8 cellular contexts compared by ENCODE assay signal in the genomic region with DNA sequence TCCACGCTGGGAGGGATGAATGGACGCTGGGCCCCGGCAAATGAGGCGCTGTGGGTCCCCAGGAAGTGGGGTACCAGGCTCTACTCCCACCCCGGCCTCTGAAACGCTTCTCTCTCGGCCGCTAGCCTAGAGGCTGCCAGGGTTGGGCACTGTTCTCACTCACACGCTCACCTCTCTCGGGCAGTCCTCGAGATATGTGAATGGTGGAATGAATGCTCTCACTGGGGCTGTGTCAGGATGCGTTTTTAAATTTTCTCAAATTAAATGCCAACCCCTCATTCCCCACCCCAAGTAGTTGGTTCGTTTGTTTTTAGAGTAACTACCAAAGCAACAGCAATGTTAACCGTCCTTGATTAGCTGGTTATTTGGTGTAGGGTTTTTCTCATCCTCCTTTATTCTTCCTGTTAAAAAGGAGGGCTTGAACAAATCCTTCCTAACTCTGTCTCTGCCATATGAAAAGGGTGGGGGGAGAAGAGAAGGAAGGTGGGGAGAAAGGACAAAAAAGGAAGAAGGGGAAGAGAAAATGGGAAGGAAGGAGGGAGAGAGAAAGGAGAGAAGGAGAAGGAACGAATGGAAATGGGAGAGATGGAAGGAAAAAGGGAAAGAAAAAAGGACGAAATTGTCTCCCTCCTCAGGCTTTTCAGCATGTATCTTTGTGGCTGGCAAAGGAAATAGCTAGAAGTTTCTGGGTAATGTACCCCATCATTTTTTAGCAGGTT. TPM values are rescaled to one million over a fixed set of nuclear protein-coding genes. Genes with fewer than 3 reads are reported as not detected.
DNase-seq lines count a peak whose midpoint lies in the region; ATAC-seq and TF ChIP-seq lines count a peak whose summit lies in the region.

No MANE protein-coding gene starts in this region.

- CTCF ChIA-PET in Panc1 (lab: Charles Lee): no interaction called here

- H3K4me1 ChIP-seq in Panc1 (ENCODE audit: control insufficient read depth, insufficient read depth, low read length): peaks cover under 1% of the 10 kb centered on the region
- peaks cover 0 to 84% (median 7%) of the 10 kb centered on the region in 3 donors for H3K4me1 ChIP-seq in gastroesophageal sphincter
- H3K4me1 ChIP-seq in spleen: peaks cover 8 to 98% (median 60%) of the 10 kb centered on the region in 6 donors

- no peak for TF ChIP-seq CTCF in AG10803 (conservative IDR thresholded peaks at IDR 0.05; ENCODE audit: low read length)
- TF ChIP-seq CTCF in Panc1 (IDR thresholded peaks at IDR 0.05): no peak
- TF ChIP-seq CTCF in gastroesophageal sphincter (IDR thresholded peaks at IDR 0.05): no peak
- TF ChIP-seq CTCF in spleen (IDR thresholded peaks at IDR 0.05 in 8 of 11, conservative IDR thresholded peaks at IDR 0.05 in 3 of 11): no peak

- no peak overlapping the region for H3K27ac ChIP-seq in Panc1 (ENCODE audit: low read length)
- H3K27ac ChIP-seq in gastroesophageal sphincter: peak overlapping the region in 3 of 4 donors; percentile 82 to 85 (median 82)
- H3K27ac ChIP-seq in spleen: peak overlapping the region; percentile 57 to 93 (median 90)

- POLR2A ChIA-PET in Panc1 (lab: Charles Lee): interaction anchor here (0.6 to 0.7 kb wide), 3 partner anchors 17 to 499 kb away, joined by 3 to 4 read pairs (median 3); no protein-coding TSS in a partner anchor

- in situ Hi-C loops in Panc1 (cut with HindIII; ENCODE audit: low pct_unique_long_range_greater_than_20kb, low sequenced_read_pairs): no loop called here

- no TSS peak for BruUV-seq in Panc1 (replicated peaks; lab: Mats Ljungman, UMichigan)

- H3K4me3 ChIP-seq in AG10803 (ENCODE audit: low read length) (peak overlapping the region; percentile 93), Panc1 (ENCODE audit: low read depth in 2 of 2, low read length in 2 of 2) (peak overlapping the region; percentile 38 to 45; a peak in 2 of 4 replicates), gastroesophageal sphincter (peak overlapping the region; percentile 29 to 64), spleen (peak overlapping the region; percentile 52 to 75 (median 62))

- no peak for TF ChIP-seq EP300 in gastroesophageal sphincter (IDR thresholded peaks at IDR 0.05)

- intact Hi-C loops in Panc1 (cut with micrococcal nuclease; ENCODE audit: unreplicated experiment): no loop called here
- intact Hi-C loops in spleen (cut with DNase I; ENCODE audit: low total_unique reads): no loop called here

- TF ChIP-seq POLR2A in gastroesophageal sphincter (IDR thresholded peaks at IDR 0.05): no peak
- no peak for TF ChIP-seq POLR2A in spleen (IDR thresholded peaks at IDR 0.05)

- H3K36me3 ChIP-seq in Panc1 (ENCODE audit: control insufficient read depth, insufficient read depth, low read length) (no peaks in the 10 kb centered on the region), gastroesophageal sphincter (no peaks in the 10 kb centered on the region), spleen (peaks cover 0 to 4% (median 2%) of the 10 kb centered on the region in 6 donors)

- H3K9me3 ChIP-seq in Panc1 (ENCODE audit: control insufficient read depth, insufficient read depth, low read depth, low read length): no peaks in the 10 kb centered on the region
- no peaks in the 10 kb centered on the region for H3K9me3 ChIP-seq in gastroesophageal sphincter
- H3K9me3 ChIP-seq in spleen: no peaks in the 10 kb centered on the region

- 17 to 20% methylated on average over 6 to 8 of the region's 16 CpGs for WGBS in gastroesophageal sphincter (ENCODE audit: low coverage in 1 of 2), 2 donors
- WGBS in spleen, 5 donors: 12 to 16% (median 13%) methylated on average over 13 to 16 of the region's 16 CpGs

- peaks cover 48% of the 10 kb centered on the region for H3K27me3 ChIP-seq in Panc1 (ENCODE audit: control insufficient read depth, insufficient read depth, low read length)
- peaks cover 99% of the 10 kb centered on the region for H3K27me3 ChIP-seq in gastroesophageal sphincter
- H3K27me3 ChIP-seq in spleen (replicated peaks in 1 of 7): peaks cover 0 to 98% (median 49%) of the 10 kb centered on the region in 7 donors

- ATAC-seq in GM21381 (IDR thresholded peaks at IDR 0.05; ENCODE audit: unreplicated experiment) (peak; percentile 7), Panc1 (no peak), gastroesophageal sphincter (no peak)

- DNase-seq in AG10803 (ENCODE audit: low read depth): peak; percentile 18
- no peak for DNase-seq in Panc1 (ENCODE audit: low read depth, low spot score)
- DNase-seq in spleen: no peak
- DNase-seq in hepatic stellate cell (ENCODE audit: low spot score): no peak
- DNase-seq in activated gamma-delta T cell (lab: John Stamatoyannopoulos, UW): no peak
- DNase-seq in 8988T: no peak

RNA-seq across cellular contexts. Expression of gene EBF1, which starts 1.4 kb away (rescaled TPM):
- total RNA-seq in Panc1 (2021; ENCODE audit: unreplicated experiment): not detected
- polyA plus RNA-seq in Panc1 (2012; ENCODE audit: insufficient read length): not detected
- total RNA-seq in gastroesophageal sphincter: 10 to 100 TPM; 16.8 to 28.5 (median 24.3) TPM
- 10 to 100 TPM; 19.6 to 56.2 (median 34.8) TPM for total RNA-seq in spleen
- 1 to 10 TPM; 6.8 to 8.8 (median 7.9) TPM for polyA plus RNA-seq in spleen

Comparison
In these comparisons a context has a peak if more than half of its experiments do, and no peak if none do; other contexts are left out.
1. H3K4me3 ChIP-seq: peak in every context shown above with its lines; median percentile 93 in AG10803; 62 in spleen; 46 in gastroesophageal sphincter; 42 in Panc1.
2. RNA of gene EBF1, which starts 1.4 kb away (total RNA-seq): 19.6 to 56.2 TPM in spleen and 16.8 to 28.5 TPM in gastroesophageal sphincter; not detected in Panc1 (single experiment); every median in the first group is over 10 times any median in the second.